1 cellular context compared by ENCODE assay signal in genomic region chr20:23092409-23092756, GRCh38.
A peak's percentile ranks its signal among the peaks of the same experiment; 100 is the strongest.
TF ChIP-seq lines count a peak whose summit lies in the region.

No MANE protein-coding gene starts in this region.

TF ChIP-seq in H1, 55 proteins besides CTCF, POLR2A, EP300 and RAD21:
- no peak for TF ChIP-seq ZNF274 (IDR thresholded peaks at IDR 0.05; ENCODE audit: borderline replicate concordance, extremely low read depth, low read length)
- no peak for TF ChIP-seq SAP30 (IDR thresholded peaks at IDR 0.05; ENCODE audit: insufficient read depth, insufficient replicate concordance, low read length)
- TF ChIP-seq POLR2AphosphoS5 (IDR thresholded peaks at IDR 0.05; ENCODE audit: low read depth, low read length): no peak
- no peak for TF ChIP-seq USF2 (IDR thresholded peaks at IDR 0.05; ENCODE audit: low read length)
- TF ChIP-seq BCL11A (IDR thresholded peaks at IDR 0.05; ENCODE audit: low read depth in 2 of 2, low read length in 2 of 2): no peak
- TF ChIP-seq KDM5A (IDR thresholded peaks at IDR 0.05; ENCODE audit: low read length): no peak
- 0 out of 2 replicates have a peak, but pooled peaks have one; percentile 28 for TF ChIP-seq SP1 (IDR thresholded peaks at IDR 0.05; ENCODE audit: low read depth, low read length)
- TF ChIP-seq RFX5 (IDR thresholded peaks at IDR 0.05; ENCODE audit: borderline replicate concordance, low read depth, low read length): no peak
- TF ChIP-seq POU5F1 (IDR thresholded peaks at IDR 0.05; ENCODE audit: low read depth, low read length): no peak
TF ChIP-seq in H1: peak in this region for 1.
